Comparison of ENCODE assay signal across 15 cellular contexts in the genomic region with DNA sequence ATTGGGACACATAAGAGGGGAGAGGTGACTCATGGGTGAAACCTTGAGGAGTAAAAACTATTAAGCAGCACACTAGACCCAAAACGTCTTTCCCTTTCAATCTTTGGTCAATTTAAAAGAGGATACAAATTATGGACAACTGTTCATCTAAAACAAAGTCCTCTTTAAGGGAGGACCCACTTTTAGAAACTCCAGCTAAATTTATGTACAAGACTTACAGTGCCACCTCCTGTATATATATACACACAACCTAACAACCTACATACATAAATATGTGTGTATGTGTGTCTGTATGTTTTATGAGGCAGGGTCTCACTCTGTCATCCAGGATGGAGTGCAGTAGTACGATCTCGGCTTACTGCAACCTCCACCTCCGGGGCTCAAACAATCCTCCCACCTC. TPM values are rescaled to one million over a fixed set of nuclear protein-coding genes. Genes with fewer than 3 reads are reported as not detected.
DNase-seq lines count a peak whose midpoint lies in the region; ATAC-seq and TF ChIP-seq lines count a peak whose summit lies in the region.
"Had no signal": no experiment of that assay in that cellular context is flagged by ENCODE, and none has a peak within 500 bp of the region (broad histone marks: within the 10 kb centered on the region; RNA-seq: fewer than 3 reads in every experiment).

No MANE protein-coding gene starts in this region.

- H3K9me3 ChIP-seq in CD8-positive, alpha-beta T cell (ENCODE audit: low read length), result no peaks in the 10 kb centered on the region

- intact Hi-C loops in CD8-positive, alpha-beta T cell (cut with DNase I, micrococcal nuclease), result loop anchor here (1.0 to 10.0 kb wide), 6 partner anchors 33 to 963 kb away; no protein-coding TSS in a partner anchor

- H3K36me3 Mint-ChIP-seq in CD8-positive, alpha-beta T cell, result no peaks in the 10 kb centered on the region
- H3K36me3 Mint-ChIP-seq: CD4-positive, alpha-beta memory T cell had no signal

- no peaks in the 10 kb centered on the region for H3K4me1 ChIP-seq in CD8-positive, alpha-beta T cell (ENCODE audit: insufficient read depth, low read length)

- no peak for DNase-seq in CD8-positive, alpha-beta T cell
- DNase-seq in RKO (ENCODE audit: low spot score), result peak; percentile 40
- peak; percentile 22 to 32 for DNase-seq in erythroblast (lab: John Stamatoyannopoulos, UW)
- no peak for DNase-seq in ecto neural progenitor cell (ENCODE audit: low spot score)
- DNase-seq in T-helper 1 cell, result no peak
- DNase-seq: activated CD4-positive, alpha-beta memory T cell treated with anti-CD3 and anti-CD28 coated beads, Interleukin-2, amount 10 ng/mL, durations not matched to agents 7 days and 5 days; NCI-H2081 treated with DMSO at 0.1 percent for 48 hours; NCI-H774; nephron progenitor cell; SHP77 had no signal

- H3K27ac Mint-ChIP-seq in CD8-positive, alpha-beta T cell, result no peak overlapping the region
- H3K27ac Mint-ChIP-seq: activated CD4-positive, alpha-beta memory T cell treated with anti-CD3 and anti-CD28 coated beads, Interleukin-2, amount 10 ng/mL, durations not matched to agents 7 days and 5 days; activated T-helper 17 cell treated with anti-CD3 and anti-CD28 coated beads, Interleukin-2, amount 50 U/mL, for 72 hours; nephron progenitor cell had no signal

- peak; percentile 63 for ATAC-seq in CD8-positive, alpha-beta T cell
- ATAC-seq in GM21723 (IDR thresholded peaks at IDR 0.05; ENCODE audit: unreplicated experiment) (peak; percentile 41), HG02981 (IDR thresholded peaks at IDR 0.05; ENCODE audit: unreplicated experiment) (no peak)
- ATAC-seq: activated T-helper 17 cell treated with anti-CD3 and anti-CD28 coated beads, Interleukin-2, amount 50 U/mL, for 72 hours had no signal

- no peaks in the 10 kb centered on the region for H3K36me3 ChIP-seq in CD8-positive, alpha-beta T cell (ENCODE audit: insufficient read depth, low read length)

- H3K4me3 ChIP-seq in CD8-positive, alpha-beta T cell (ENCODE audit: low read depth, low read length), result no peak overlapping the region
- H3K4me3 ChIP-seq: lung had no signal

- H3K27ac ChIP-seq in CD8-positive, alpha-beta T cell (ENCODE audit: low read depth, low read length), result no peak overlapping the region

- H3K9me3 Mint-ChIP-seq in CD8-positive, alpha-beta T cell, result no peaks in the 10 kb centered on the region
- H3K9me3 Mint-ChIP-seq: activated CD4-positive, alpha-beta memory T cell treated with anti-CD3 and anti-CD28 coated beads, Interleukin-2, amount 10 ng/mL, durations not matched to agents 7 days and 5 days; activated T-helper 17 cell treated with anti-CD3 and anti-CD28 coated beads, Interleukin-2, amount 50 U/mL, for 72 hours; CD4-positive, alpha-beta memory T cell had no signal

- POLR2A ChIA-PET in CD8-positive, alpha-beta T cell (lab: Charles Lee), result interaction anchor here (0.6 to 1.7 kb wide), 5 partner anchors 30 to 241 kb away, joined by 3 to 9 read pairs (median 3); no protein-coding TSS in a partner anchor

- CTCF ChIA-PET in CD8-positive, alpha-beta T cell (lab: Charles Lee), result interaction anchor here (0.6 to 4.2 kb wide), 26 partner anchors 9 to 878 kb away, joined by 3 to 87 read pairs (median 7); no protein-coding TSS in a partner anchor

- TF ChIP-seq CTCF in CD8-positive, alpha-beta T cell (IDR thresholded peaks at IDR 0.05), result peak; percentile 39

- no peak overlapping the region for H3K4me3 Mint-ChIP-seq in CD8-positive, alpha-beta T cell
- H3K4me3 Mint-ChIP-seq: activated CD4-positive, alpha-beta memory T cell treated with anti-CD3 and anti-CD28 coated beads, Interleukin-2, amount 10 ng/mL, durations not matched to agents 7 days and 5 days; activated T-helper 17 cell treated with anti-CD3 and anti-CD28 coated beads, Interleukin-2, amount 50 U/mL, for 72 hours; nephron progenitor cell had no signal

- peaks cover 15% of the 10 kb centered on the region for H3K4me1 Mint-ChIP-seq in CD8-positive, alpha-beta T cell (ENCODE audit: low read depth)

- TF ChIP-seq POLR2A in erythroblast (IDR thresholded peaks at IDR 0.05; ENCODE audit: low read length), result no peak

- no peaks in the 10 kb centered on the region for H3K27me3 Mint-ChIP-seq in CD8-positive, alpha-beta T cell (ENCODE audit: low read depth)
- H3K27me3 Mint-ChIP-seq: activated T-helper 17 cell treated with anti-CD3 and anti-CD28 coated beads, Interleukin-2, amount 50 U/mL, for 72 hours; CD4-positive, alpha-beta memory T cell had no signal

- H3K27me3 ChIP-seq in CD8-positive, alpha-beta T cell (ENCODE audit: insufficient read depth, low read length), result no peaks in the 10 kb centered on the region

RNA-seq across cellular contexts. Expression of gene ZC3HAV1, which starts 18.1 kb away (rescaled TPM):
- total RNA-seq in CD8-positive, alpha-beta T cell, result 100 to 1,000 TPM; 194 to 198 TPM

Comparison
In these comparisons a context has a peak if more than half of its experiments do, and no peak if none do; other contexts are left out.
1. DNase-seq: peak in RKO (single experiment) and erythroblast (2 of 2); none in CD8-positive, alpha-beta T cell (0 of 7), ecto neural progenitor cell (single experiment) and T-helper 1 cell (0 of 5).